Comparison of ENCODE assay signal across 1 cellular context in genomic region chr5:116576043-116576713, GRCh38.
A peak's percentile ranks its signal among the peaks of the same experiment; 100 is the strongest.
TF ChIP-seq lines count a peak whose summit lies in the region.

No MANE protein-coding gene starts in this region.

TF ChIP-seq in IMR-90, 13 proteins besides CTCF, POLR2A, EP300 and RAD21:
- no peak for TF ChIP-seq CEBPB (IDR thresholded peaks at IDR 0.05; ENCODE audit: low read depth, low read length)
- peak; percentile 41 for TF ChIP-seq SMC3 (IDR thresholded peaks at IDR 0.05; ENCODE audit: low read depth, low read length)
